ENCODE assay signal across 18 cellular contexts in the genomic region with DNA sequence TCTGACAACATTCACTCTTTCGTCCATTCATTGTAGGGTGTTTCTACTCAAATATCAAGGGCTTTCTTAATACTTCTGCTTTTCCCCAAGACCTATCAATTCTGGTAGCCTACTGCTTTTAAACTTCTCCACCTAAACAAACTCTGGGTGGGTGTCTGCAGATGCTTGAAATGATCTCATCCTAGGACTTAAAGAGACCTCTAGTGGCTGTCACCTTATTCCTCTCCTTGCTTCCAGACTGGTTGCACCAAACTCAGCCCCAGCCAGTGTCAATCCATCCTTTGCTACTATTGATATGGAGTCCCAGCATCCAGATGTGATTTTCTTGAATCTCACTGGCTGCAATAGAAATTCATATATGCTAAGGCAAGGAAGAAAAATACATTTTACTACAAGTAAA.
A peak's percentile ranks its signal among the peaks of the same experiment; 100 is the strongest.
DNase-seq lines count a peak whose midpoint lies in the region; TF ChIP-seq lines count a peak whose summit lies in the region.
"Had no signal": no experiment of that assay in that cellular context is flagged by ENCODE, and none has a peak within 500 bp of the region (broad histone marks: within the 10 kb centered on the region; RNA-seq: fewer than 3 reads in every experiment).

No MANE protein-coding gene starts in this region.

- H2BK15ac ChIP-seq in mesendoderm (replicated peaks; ENCODE audit: low read depth), result no peak overlapping the region

- no peak overlapping the region for H2AFZ ChIP-seq in OCI-LY7 (ENCODE audit: low read length)
- H2AFZ ChIP-seq: GM23248 had no signal

- no peak overlapping the region for H3K4me2 ChIP-seq in OCI-LY7 (ENCODE audit: low read length)
- H3K4me2 ChIP-seq in mesendoderm (ENCODE audit: low read length), result no peak overlapping the region
- H3K4me2 ChIP-seq: A549 had no signal

- H3K79me1 ChIP-seq in mesendoderm (ENCODE audit: low read length), result no peaks in the 10 kb centered on the region

- no peak overlapping the region for H3K27ac ChIP-seq in OCI-LY7 (ENCODE audit: low read depth, low read length, poor library complexity, severe bottlenecking)
- H3K27ac ChIP-seq in mesendoderm (ENCODE audit: low read depth, low read length), result no peak overlapping the region
- H3K27ac ChIP-seq: A549, GM23248, pancreas, thyroid gland had no signal

- H3K4ac ChIP-seq in mesendoderm (ENCODE audit: low read depth, low read length), result no peak overlapping the region

- CTCF ChIA-PET in OCI-LY7 (lab: Charles Lee; ENCODE audit: unreplicated experiment), result no interaction called here

- H3K27ac Mint-ChIP-seq in chondrocyte (ENCODE audit: unreplicated experiment), result no peak overlapping the region
- H3K27ac Mint-ChIP-seq: activated T-helper 17 cell treated with anti-CD3 and anti-CD28 coated beads, Interleukin-2, amount 50 U/mL, for 72 hours; dendritic cell treated with granulocyte-macrophage colony-stimulating factor and Interleukin-4, amounts not matched to agents 40 ng/mL and 50 ng/mL, for 4 days had no signal

- WGBS in mesendoderm (ENCODE audit: extremely low coverage, insufficient coverage, low lambda C conversion rate), result no CpG with 5 or more reads among the region's 1 CpG

- H3K4me1 ChIP-seq in OCI-LY7 (ENCODE audit: insufficient read depth, low read length, poor library complexity, severe bottlenecking), result no peaks in the 10 kb centered on the region
- no peaks in the 10 kb centered on the region for H3K4me1 ChIP-seq in mesendoderm (ENCODE audit: control insufficient read depth, low read depth, low read length)
- H3K4me1 ChIP-seq: A549, pancreas, thyroid gland had no signal

- H3K4me3 Mint-ChIP-seq in chondrocyte (ENCODE audit: unreplicated experiment), result no peak overlapping the region
- H3K4me3 Mint-ChIP-seq: activated T-helper 17 cell treated with anti-CD3 and anti-CD28 coated beads, Interleukin-2, amount 50 U/mL, for 72 hours; dendritic cell treated with granulocyte-macrophage colony-stimulating factor and Interleukin-4, amounts not matched to agents 40 ng/mL and 50 ng/mL, for 4 days had no signal

- TF ChIP-seq CTCF in OCI-LY7 (conservative IDR thresholded peaks at IDR 0.05; ENCODE audit: low read length), result peak; percentile 58
- no peak for TF ChIP-seq CTCF in chondrocyte (IDR thresholded peaks at IDR 0.05)

- H3K36me3 Mint-ChIP-seq in chondrocyte (ENCODE audit: low read depth), result no peaks in the 10 kb centered on the region

- BruUV-seq in OCI-LY7 (replicated peaks; lab: Mats Ljungman, UMichigan), result no TSS peak

- DNase-seq in NCI-H1417 (lab: John Stamatoyannopoulos, UW) (peak; percentile 16 to 53 (median 16)), NCI-H1417 treated with DMSO at 0.1 percent for 48 hours (lab: John Stamatoyannopoulos, UW) (no peak), KBM-7 (peak; percentile 3), OCI-LY7 (ENCODE audit: low spot score) (peak; percentile 1), mesendoderm (peak; percentile 54), MV-4-11 (lab: John Stamatoyannopoulos, UW) (no peak), chondrocyte (ENCODE audit: low spot score) (no peak), occipital lobe (lab: John Stamatoyannopoulos, UW) (no peak)
- DNase-seq: activated CD4-positive, alpha-beta T cell treated with anti-CD3 and anti-CD28 coated beads, Interleukin-2, amount 50 U/mL, for 1 hour; Calu3; GM23248; midbrain; NCI-H187 treated with DMSO at 0.1 percent for 48 hours; pancreas; thyroid gland had no signal

- H3K18ac ChIP-seq in mesendoderm (ENCODE audit: low read length), result no peak overlapping the region

- POLR2A ChIA-PET in OCI-LY7 (lab: Charles Lee), result no interaction called here

- H2AK5ac ChIP-seq in mesendoderm (ENCODE audit: low read length), result no peak overlapping the region

- no peak overlapping the region for H4K5ac ChIP-seq in mesendoderm (ENCODE audit: low read length)

- in situ Hi-C loops in KBM-7 (cut with MboI; ENCODE audit: low pct_unique_long_range_greater_than_20kb, low sequenced_read_pairs), result no loop called here

- no peaks in the 10 kb centered on the region for H3K27me3 ChIP-seq in mesendoderm (ENCODE audit: insufficient read depth, low read length, poor library complexity)
- H3K27me3 ChIP-seq: pancreas, thyroid gland had no signal

- H4K8ac ChIP-seq in mesendoderm (ENCODE audit: low read depth, low read length), result no peak overlapping the region

- no peak overlapping the region for H3K9ac ChIP-seq in mesendoderm (ENCODE audit: low read length)
- H3K9ac ChIP-seq: GM23248 had no signal

- no peak overlapping the region for H2BK5ac ChIP-seq in mesendoderm (ENCODE audit: low read length)

- peaks cover 5% of the 10 kb centered on the region for H3K9me3 Mint-ChIP-seq in chondrocyte (ENCODE audit: low read depth)
- H3K9me3 Mint-ChIP-seq: activated T-helper 17 cell treated with anti-CD3 and anti-CD28 coated beads, Interleukin-2, amount 50 U/mL, for 72 hours had no signal

- H3K23ac ChIP-seq in mesendoderm (ENCODE audit: low read length), result no peak overlapping the region

- no peaks in the 10 kb centered on the region for H3K9me2 ChIP-seq in OCI-LY7 (ENCODE audit: insufficient read depth, low read length)

- H3K4me3 ChIP-seq in OCI-LY7 (ENCODE audit: low read depth, low read length, poor library complexity, severe bottlenecking), result no peak overlapping the region
- no peak overlapping the region for H3K4me3 ChIP-seq in mesendoderm (ENCODE audit: low read length)
- H3K4me3 ChIP-seq: A549, GM23248, pancreas, thyroid gland had no signal

- H3K56ac ChIP-seq in mesendoderm (ENCODE audit: low read length), result no peak overlapping the region

- no peaks in the 10 kb centered on the region for H3K4me1 Mint-ChIP-seq in chondrocyte (ENCODE audit: low read depth)
- H3K4me1 Mint-ChIP-seq: activated T-helper 17 cell treated with anti-CD3 and anti-CD28 coated beads, Interleukin-2, amount 50 U/mL, for 72 hours had no signal

- H3K9me3 ChIP-seq in OCI-LY7 (ENCODE audit: low read length), result no peaks in the 10 kb centered on the region
- H3K9me3 ChIP-seq: A549, pancreas, thyroid gland had no signal

- H3K36me3 ChIP-seq in OCI-LY7 (ENCODE audit: insufficient read depth, low read length) (no peaks in the 10 kb centered on the region), mesendoderm (ENCODE audit: control insufficient read depth, insufficient read depth, low read length) (no peaks in the 10 kb centered on the region)
- H3K36me3 ChIP-seq: pancreas, thyroid gland had no signal

- no peak overlapping the region for H2BK120ac ChIP-seq in mesendoderm (ENCODE audit: low read depth, low read length)

- peaks cover 8% of the 10 kb centered on the region for H3K27me3 Mint-ChIP-seq in chondrocyte (ENCODE audit: low read depth)
- H3K27me3 Mint-ChIP-seq: dendritic cell treated with granulocyte-macrophage colony-stimulating factor and Interleukin-4, amounts not matched to agents 40 ng/mL and 50 ng/mL, for 4 days had no signal

- no peaks in the 10 kb centered on the region for H4K20me1 ChIP-seq in OCI-LY7 (ENCODE audit: insufficient read depth, low read length)

- intact Hi-C loops in OCI-LY7 (cut with micrococcal nuclease; ENCODE audit: unreplicated experiment), result no loop called here

- H3K79me2 ChIP-seq in OCI-LY7 (ENCODE audit: insufficient read depth, low read depth, low read length) (no peaks in the 10 kb centered on the region), mesendoderm (ENCODE audit: control insufficient read depth, insufficient read depth, low read length) (no peaks in the 10 kb centered on the region)

Comparison
In these comparisons a context has a peak if more than half of its experiments do, and no peak if none do; other contexts are left out.
1. DNase-seq: peak in NCI-H1417 (3 of 3), KBM-7 (single experiment), OCI-LY7 (single experiment) and mesendoderm (single experiment); none in NCI-H1417 treated with DMSO at 0.1 percent for 48 hours (single experiment), MV-4-11 (single experiment), chondrocyte (single experiment) and occipital lobe (single experiment).